17 cellular contexts compared by ENCODE assay signal in genomic region chr3:53593611-53594010, GRCh38.
DNase-seq lines count a peak whose midpoint lies in the region; ATAC-seq and TF ChIP-seq lines count a peak whose summit lies in the region.
"Had no signal": no experiment of that assay in that cellular context is flagged by ENCODE, and none has a peak within 500 bp of the region (broad histone marks: within the 10 kb centered on the region; RNA-seq: fewer than 3 reads in every experiment).

No MANE protein-coding gene starts in this region.

- H3K36me3 ChIP-seq in OCI-LY3 (replicated peaks; ENCODE audit: low read depth, low read length), result no peaks in the 10 kb centered on the region
- H3K36me3 ChIP-seq in testis (ENCODE audit: low read depth, missing control alignments), result no peaks in the 10 kb centered on the region
- H3K36me3 ChIP-seq: BE2C; BLaER1 treated with 17β-estradiol and CSF1 and Interleukin-3, amounts not matched to agents 10 nM and 100 nM; HAP-1 had no signal

- DNase-seq in coronary artery (ENCODE audit: low spot score) (peak; percentile 11), testis (peak; percentile 63), NCI-H1417 (lab: John Stamatoyannopoulos, UW) (no peak)
- no peak for DNase-seq in stimulated activated naive CD4-positive, alpha-beta T cell (lab: John Stamatoyannopoulos, UW)
- DNase-seq: AML-193; BE2C; CD4-positive, alpha-beta T cell; CD8-positive, alpha-beta memory T cell; DMS 273 treated with DMSO at 0.1 percent for 48 hours; DMS79; EL; GF-D8; GOT3 had no signal

- intact Hi-C loops in testis (cut with DNase I; ENCODE audit: low total_unique reads), result no loop called here

- H4K20me1 ChIP-seq in OCI-LY3 (ENCODE audit: insufficient read depth, low read length), result no peaks in the 10 kb centered on the region
- H4K20me1 ChIP-seq: BLaER1 treated with 17β-estradiol and CSF1 and Interleukin-3, amounts not matched to agents 10 nM and 100 nM had no signal

- H3K9me3 ChIP-seq in OCI-LY3 (ENCODE audit: insufficient read depth, low read length), result no peaks in the 10 kb centered on the region
- H3K9me3 ChIP-seq in testis, result no peaks in the 10 kb centered on the region
- H3K9me3 ChIP-seq: BE2C; BLaER1 treated with 17β-estradiol and CSF1 and Interleukin-3, amounts not matched to agents 10 nM and 100 nM; HAP-1 had no signal

- H3K27ac ChIP-seq in OCI-LY3 (ENCODE audit: low read length) (peak overlapping the region; percentile 10; the same call in 1 of the 2 replicates), coronary artery (no peak overlapping the region), testis (no peak overlapping the region)
- H3K27ac ChIP-seq: BLaER1 treated with 17β-estradiol and CSF1 and Interleukin-3, amounts not matched to agents 10 nM and 100 nM had no signal

- no peak overlapping the region for H3K4me3 ChIP-seq in OCI-LY3 (ENCODE audit: low read length)
- no peak overlapping the region for H3K4me3 ChIP-seq in coronary artery
- no peak overlapping the region for H3K4me3 ChIP-seq in testis
- H3K4me3 ChIP-seq: BLaER1 treated with 17β-estradiol and CSF1 and Interleukin-3, amounts not matched to agents 10 nM and 100 nM; HAP-1 had no signal

- no peaks in the 10 kb centered on the region for H3K79me2 ChIP-seq in OCI-LY3 (ENCODE audit: low read length)

- no peak for TF ChIP-seq CTCF in OCI-LY3 (IDR thresholded peaks at IDR 0.05; ENCODE audit: low read depth, low read length)
- no peak for TF ChIP-seq CTCF in coronary artery (IDR thresholded peaks at IDR 0.05)
- no peak for TF ChIP-seq CTCF in testis (IDR thresholded peaks at IDR 0.05)

- no peaks in the 10 kb centered on the region for H3K27me3 ChIP-seq in OCI-LY3 (ENCODE audit: low read depth, low read length)
- no peaks in the 10 kb centered on the region for H3K27me3 ChIP-seq in testis
- H3K27me3 ChIP-seq: BE2C; BLaER1 treated with 17β-estradiol and CSF1 and Interleukin-3, amounts not matched to agents 10 nM and 100 nM had no signal

- H3K9ac ChIP-seq in OCI-LY3 (ENCODE audit: low read length), result no peak overlapping the region
- H3K9ac ChIP-seq: BLaER1 treated with 17β-estradiol and CSF1 and Interleukin-3, amounts not matched to agents 10 nM and 100 nM had no signal

- peak overlapping the region; percentile 42; the same call in 1 of the 2 replicates for H3K4me2 ChIP-seq in OCI-LY3 (ENCODE audit: low read length)

- no peak overlapping the region for H2AFZ ChIP-seq in OCI-LY3 (ENCODE audit: low read depth, low read length)

- peaks cover 20% of the 10 kb centered on the region for H3K4me1 ChIP-seq in OCI-LY3 (ENCODE audit: low read length)
- H3K4me1 ChIP-seq in testis, result no peaks in the 10 kb centered on the region
- H3K4me1 ChIP-seq: BE2C, HAP-1 had no signal

- WGBS in testis, 2 donors, result 35 to 47% methylated on average over 4 of the region's 4 CpGs

- no peak for ATAC-seq in GM21576 (IDR thresholded peaks at IDR 0.05; ENCODE audit: unreplicated experiment)

- no peak for TF ChIP-seq POLR2A in testis (IDR thresholded peaks at IDR 0.05)

Comparison
In these comparisons a context has a peak if more than half of its experiments do, and no peak if none do; other contexts are left out.
1. DNase-seq: peak in coronary artery (single experiment) and testis (single experiment); none in NCI-H1417 (0 of 3) and stimulated activated naive CD4-positive, alpha-beta T cell (0 of 6).